ENCODE assay signal across 1 cellular context in genomic region chr18:35343936-35344735, GRCh38.
TF ChIP-seq lines count a peak whose summit lies in the region.

TSS of gene ZNF24 (minus strand) at chr18:35344420. CDS start at chr18:35340650, 3,770 bp downstream.

TF ChIP-seq in HEK293, 187 proteins besides CTCF, POLR2A, EP300 and RAD21 (continued from another document):
- TF ChIP-seq ZNF280C (tag by site-specific recombination; IDR thresholded peaks at IDR 0.05) (no peak), INSM2 (tag by site-specific recombination; IDR thresholded peaks at IDR 0.05) (no peak), YY2 (tag by site-specific recombination; IDR thresholded peaks at IDR 0.05) (peak; percentile 34; the same call in 1 of the 2 replicates), BCL11B (tag by site-specific recombination; IDR thresholded peaks at IDR 0.05; ENCODE audit: low read depth) (no peak), ZNF501 (tag by site-specific recombination; IDR thresholded peaks at IDR 0.05) (peak; percentile 91), ZNF777 (tag by site-specific recombination; IDR thresholded peaks at IDR 0.05; ENCODE audit: borderline replicate concordance) (no peak), PRDM6 (tag by site-specific recombination; IDR thresholded peaks at IDR 0.05) (no peak), ZNF571 (tag by site-specific recombination; IDR thresholded peaks at IDR 0.05) (no peak), PRDM4 (tag by site-specific recombination; IDR thresholded peaks at IDR 0.05) (no peak), ZNF248 (tag by site-specific recombination; IDR thresholded peaks at IDR 0.05) (no peak), ZNF785 (tag by site-specific recombination; IDR thresholded peaks at IDR 0.05) (no peak), ZNF311 (tag by site-specific recombination; IDR thresholded peaks at IDR 0.05; ENCODE audit: borderline replicate concordance) (no peak), ZNF514 (tag by site-specific recombination; IDR thresholded peaks at IDR 0.05) (no peak), ZNF211 (tag by site-specific recombination; IDR thresholded peaks at IDR 0.05; ENCODE audit: low read depth) (no peak), SCRT2 (tag by site-specific recombination; IDR thresholded peaks at IDR 0.05) (no peak), ZNF629 (tag by site-specific recombination; IDR thresholded peaks at IDR 0.05) (peak; percentile 28; the same call in 1 of the 2 replicates), SP2 (tag by site-specific recombination; IDR thresholded peaks at IDR 0.05) (peak; percentile 61), ZNF140 (tag by site-specific recombination; IDR thresholded peaks at IDR 0.05) (no peak), OVOL3 (tag by site-specific recombination; IDR thresholded peaks at IDR 0.05) (no peak), ZNF558 (tag by site-specific recombination; IDR thresholded peaks at IDR 0.05) (no peak), ZNF416 (tag by site-specific recombination; IDR thresholded peaks at IDR 0.05) (no peak), ZNF701 (tag by site-specific recombination; IDR thresholded peaks at IDR 0.05) (no peak), ZNF548 (tag by site-specific recombination; IDR thresholded peaks at IDR 0.05) (no peak), ZNF513 (tag by site-specific recombination; IDR thresholded peaks at IDR 0.05) (peak; percentile 23; the same call in 1 of the 2 replicates), ZSCAN30 (tag by site-specific recombination; IDR thresholded peaks at IDR 0.05) (no peak), ZNF19 (tag by site-specific recombination; IDR thresholded peaks at IDR 0.05; ENCODE audit: low read depth) (no peak), ZNF792 (tag by site-specific recombination; IDR thresholded peaks at IDR 0.05) (0 out of 2 replicates have a peak, but pooled peaks have one; percentile 39), TCF7L2 (IDR thresholded peaks at IDR 0.05; ENCODE audit: borderline replicate concordance, low read depth, low read length) (no peak), ZNF645 (tag by site-specific recombination; IDR thresholded peaks at IDR 0.05) (no peak), ZNF184 (tag by site-specific recombination; IDR thresholded peaks at IDR 0.05) (no peak), ZNF626 (tag by site-specific recombination; IDR thresholded peaks at IDR 0.05) (no peak), ZNF18 (tag by site-specific recombination; IDR thresholded peaks at IDR 0.05) (no peak), ZBTB44 (tag by site-specific recombination; IDR thresholded peaks at IDR 0.05) (no peak), ZNF175 (tag by site-specific recombination; IDR thresholded peaks at IDR 0.05) (no peak)
